Comparison of ENCODE assay signal across 1 cellular context in genomic region chr4:147550626-147551250, GRCh38.
TF ChIP-seq lines count a peak whose summit lies in the region.

No MANE protein-coding gene starts in this region.

TF ChIP-seq in GM12878, 131 proteins besides CTCF, POLR2A, EP300 and RAD21 (continued from another document):
- no peak for TF ChIP-seq STAT1 (conservative IDR thresholded peaks at IDR 0.05)
- no peak for TF ChIP-seq ZNF687 (IDR thresholded peaks at IDR 0.05)
- TF ChIP-seq NKRF (conservative IDR thresholded peaks at IDR 0.05): no peak
- peak; percentile 67 for TF ChIP-seq RUNX3 (IDR thresholded peaks at IDR 0.05; ENCODE audit: low read length)
- no peak for TF ChIP-seq HDGF (IDR thresholded peaks at IDR 0.05)
- no peak for TF ChIP-seq YBX1 (IDR thresholded peaks at IDR 0.05)
- 0 out of 2 replicates have a peak, but pooled peaks have one; percentile 42 for TF ChIP-seq CREB1 (IDR thresholded peaks at IDR 0.05; ENCODE audit: low read depth)
- TF ChIP-seq CBX5 (IDR thresholded peaks at IDR 0.05; ENCODE audit: low read depth): peak; percentile 93
- TF ChIP-seq CHD1 (IDR thresholded peaks at IDR 0.05; ENCODE audit: low read depth, low read length): no peak
- TF ChIP-seq JUNB (IDR thresholded peaks at IDR 0.05): peak; percentile 78
- TF ChIP-seq ATF3 (IDR thresholded peaks at IDR 0.05; ENCODE audit: borderline replicate concordance, extremely low read depth, low read depth, low read length): no peak
- no peak for TF ChIP-seq HDAC6 (IDR thresholded peaks at IDR 0.05; ENCODE audit: unreplicated experiment)
- TF ChIP-seq TCF12 (IDR thresholded peaks at IDR 0.05; ENCODE audit: low read depth, low read length): peak; percentile 58; the same call in 1 of the 2 replicates
- no peak for TF ChIP-seq ATF7 (IDR thresholded peaks at IDR 0.05; ENCODE audit: low read depth)
- no peak for TF ChIP-seq ZNF622 (IDR thresholded peaks at IDR 0.05)
- no peak for TF ChIP-seq YY1 (IDR thresholded peaks at IDR 0.05; ENCODE audit: low read depth, low read length)
- no peak for TF ChIP-seq ZNF274 (IDR thresholded peaks at IDR 0.05; ENCODE audit: insufficient read depth, insufficient read length)
- TF ChIP-seq ZBTB33 (IDR thresholded peaks at IDR 0.05): no peak
- no peak for TF ChIP-seq RB1 (IDR thresholded peaks at IDR 0.05; ENCODE audit: borderline replicate concordance)
- TF ChIP-seq MTA2 (IDR thresholded peaks at IDR 0.05; ENCODE audit: low read depth): no peak
- TF ChIP-seq PBX3 (IDR thresholded peaks at IDR 0.05; ENCODE audit: insufficient replicate concordance, low read depth, low read length): no peak
- 0 out of 2 replicates have a peak, but pooled peaks have one; percentile 55 for TF ChIP-seq MEF2A (IDR thresholded peaks at IDR 0.05; ENCODE audit: insufficient read depth, low read depth, low read length)
- peak in 1 of 2 experiments; percentile 41; a peak in 1 of 4 replicates for TF ChIP-seq SRF (IDR thresholded peaks at IDR 0.05; ENCODE audit: low read depth in 2 of 2, low read length in 2 of 2)
- no peak for TF ChIP-seq LARP7 (IDR thresholded peaks at IDR 0.05)
- no peak for TF ChIP-seq BCL3 (IDR thresholded peaks at IDR 0.05; ENCODE audit: borderline replicate concordance, insufficient read depth, low read depth, low read length, poor library complexity, severe bottlenecking)
- TF ChIP-seq BCL11A (IDR thresholded peaks at IDR 0.05; ENCODE audit: low read depth, low read length): peak; percentile 20; the same call in 1 of the 2 replicates
- TF ChIP-seq NFXL1 (IDR thresholded peaks at IDR 0.05; ENCODE audit: borderline replicate concordance): no peak
- TF ChIP-seq USF1 (IDR thresholded peaks at IDR 0.05; ENCODE audit: borderline replicate concordance, extremely low read length, insufficient read depth, low read depth, low read length): no peak
- TF ChIP-seq EGR1 (IDR thresholded peaks at IDR 0.05; ENCODE audit: borderline replicate concordance in 1 of 2, low read depth in 2 of 2, low read length in 2 of 2): peak in 1 of 2 experiments; percentile 29; a peak in 1 of 3 replicates
- peak; percentile 53; the same call in 1 of the 2 replicates for TF ChIP-seq ATF2 (IDR thresholded peaks at IDR 0.05; ENCODE audit: low read length)
- TF ChIP-seq GATAD2B (conservative IDR thresholded peaks at IDR 0.05; ENCODE audit: low read depth): no peak
- TF ChIP-seq HSF1 (IDR thresholded peaks at IDR 0.05; ENCODE audit: low read depth, low read length): no peak
- no peak for TF ChIP-seq RFX5 (IDR thresholded peaks at IDR 0.05; ENCODE audit: low read depth, low read length)
- TF ChIP-seq BHLHE40 (IDR thresholded peaks at IDR 0.05; ENCODE audit: borderline replicate concordance in 1 of 2, low read depth in 2 of 2, low read length in 1 of 2): peak; percentile 77 to 78
- TF ChIP-seq SUZ12 (IDR thresholded peaks at IDR 0.05; ENCODE audit: unreplicated experiment): no peak
- no peak for TF ChIP-seq SIN3A (IDR thresholded peaks at IDR 0.05; ENCODE audit: low read depth, low read length)
- TF ChIP-seq RELA (IDR thresholded peaks at IDR 0.05; ENCODE audit: borderline replicate concordance, partially characterized antibody): no peak
- peak; percentile 70; the same call in 1 of the 2 replicates for TF ChIP-seq FOXM1 (IDR thresholded peaks at IDR 0.05; ENCODE audit: low read depth, low read length)
